In the genomic region with DNA sequence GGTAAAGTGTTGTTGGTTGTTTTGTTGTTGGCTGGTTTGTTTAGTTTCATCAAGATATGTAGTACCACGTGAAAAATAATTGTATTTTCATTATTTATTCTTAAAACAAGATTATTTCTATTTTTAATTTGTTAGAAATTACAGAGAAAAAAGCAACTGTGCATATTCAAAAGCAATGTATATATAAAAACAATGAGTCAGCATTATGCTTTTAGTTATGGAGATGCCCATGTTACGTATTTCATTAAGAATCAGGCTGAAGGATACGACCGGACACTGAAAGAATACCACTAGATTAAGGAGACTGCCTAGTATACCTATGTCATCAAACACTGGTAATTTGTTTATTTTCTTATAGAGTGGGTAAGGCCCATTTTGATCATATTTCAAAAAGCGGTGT, we compare ENCODE assay signal across 3 cellular contexts.
TF ChIP-seq lines count a peak whose summit lies in the region.

No MANE protein-coding gene starts in this region.

TF ChIP-seq in A549, 52 proteins besides CTCF, POLR2A, EP300 and RAD21:
- TF ChIP-seq RNF2 (IDR thresholded peaks at IDR 0.05; ENCODE audit: borderline replicate concordance, low read depth) (no peak), MAFK (IDR thresholded peaks at IDR 0.05; ENCODE audit: partially characterized antibody) (peak; percentile 78)

TF ChIP-seq in IMR-90, 13 proteins besides CTCF, POLR2A, EP300 and RAD21:
- TF ChIP-seq, protein P1, sequence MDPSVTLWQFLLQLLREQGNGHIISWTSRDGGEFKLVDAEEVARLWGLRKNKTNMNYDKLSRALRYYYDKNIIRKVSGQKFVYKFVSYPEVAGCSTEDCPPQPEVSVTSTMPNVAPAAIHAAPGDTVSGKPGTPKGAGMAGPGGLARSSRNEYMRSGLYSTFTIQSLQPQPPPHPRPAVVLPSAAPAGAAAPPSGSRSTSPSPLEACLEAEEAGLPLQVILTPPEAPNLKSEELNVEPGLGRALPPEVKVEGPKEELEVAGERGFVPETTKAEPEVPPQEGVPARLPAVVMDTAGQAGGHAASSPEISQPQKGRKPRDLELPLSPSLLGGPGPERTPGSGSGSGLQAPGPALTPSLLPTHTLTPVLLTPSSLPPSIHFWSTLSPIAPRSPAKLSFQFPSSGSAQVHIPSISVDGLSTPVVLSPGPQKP (IDR thresholded peaks at IDR 0.05; ENCODE audit: borderline replicate concordance, low read depth, low read length): no peak
- TF ChIP-seq NFE2L2 (IDR thresholded peaks at IDR 0.05; ENCODE audit: low read depth, low read length) (peak; percentile 53; the same call in 1 of the 2 replicates), MAFK (IDR thresholded peaks at IDR 0.05; ENCODE audit: low read depth, low read length) (peak; percentile 88)
TF ChIP-seq in IMR-90: peak in this region for 2.

TF ChIP-seq in H1, 55 proteins besides CTCF, POLR2A, EP300 and RAD21:
- TF ChIP-seq BACH1 (IDR thresholded peaks at IDR 0.05; ENCODE audit: low read length) (no peak), MAFK (IDR thresholded peaks at IDR 0.05; ENCODE audit: low read depth, low read length) (peak; percentile 44; the same call in 1 of the 2 replicates), CBX5 (IDR thresholded peaks at IDR 0.05; ENCODE audit: low read depth, low read length) (no peak), SIX5 (IDR thresholded peaks at IDR 0.05; ENCODE audit: low read depth, low read length) (no peak)
- TF ChIP-seq, protein P2, sequence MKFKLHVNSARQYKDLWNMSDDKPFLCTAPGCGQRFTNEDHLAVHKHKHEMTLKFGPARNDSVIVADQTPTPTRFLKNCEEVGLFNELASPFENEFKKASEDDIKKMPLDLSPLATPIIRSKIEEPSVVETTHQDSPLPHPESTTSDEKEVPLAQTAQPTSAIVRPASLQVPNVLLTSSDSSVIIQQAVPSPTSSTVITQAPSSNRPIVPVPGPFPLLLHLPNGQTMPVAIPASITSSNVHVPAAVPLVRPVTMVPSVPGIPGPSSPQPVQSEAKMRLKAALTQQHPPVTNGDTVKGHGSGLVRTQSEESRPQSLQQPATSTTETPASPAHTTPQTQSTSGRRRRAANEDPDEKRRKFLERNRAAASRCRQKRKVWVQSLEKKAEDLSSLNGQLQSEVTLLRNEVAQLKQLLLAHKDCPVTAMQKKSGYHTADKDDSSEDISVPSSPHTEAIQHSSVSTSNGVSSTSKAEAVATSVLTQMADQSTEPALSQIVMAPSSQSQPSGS (IDR thresholded peaks at IDR 0.05; ENCODE audit: low read length): no peak
